In the genomic region with DNA sequence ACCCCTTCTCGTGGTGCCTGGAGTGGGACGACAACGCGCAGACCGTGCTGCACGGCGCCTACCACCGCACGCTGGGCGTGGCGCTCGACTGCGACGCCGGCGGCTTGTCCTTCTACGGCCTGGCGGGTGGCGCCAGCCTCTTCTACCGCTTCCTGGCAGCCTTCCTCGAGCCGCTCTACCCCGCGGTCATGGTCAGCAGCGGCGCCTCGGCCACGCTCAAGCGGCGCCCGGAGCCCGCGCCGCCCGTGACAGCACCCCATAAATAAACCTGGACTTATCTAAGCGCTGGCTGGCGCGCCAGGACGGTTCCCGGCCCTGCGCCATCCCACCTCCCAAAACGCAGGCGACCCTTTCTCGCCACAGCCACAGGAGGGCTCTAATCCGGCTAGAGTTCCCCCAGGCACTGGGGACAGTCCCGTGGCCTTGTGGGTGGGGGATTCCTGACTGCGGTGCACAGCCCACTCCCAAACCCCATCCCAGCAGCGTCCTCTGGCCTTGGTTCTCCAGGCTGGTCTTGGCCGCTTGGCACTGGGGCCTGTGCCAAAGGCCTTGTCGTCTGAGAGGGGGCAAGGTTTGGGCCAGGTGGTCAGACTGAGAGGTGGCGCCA, we compare ENCODE assay signal across 6 cellular contexts. TPM values are rescaled to one million over a fixed set of nuclear protein-coding genes. Genes with fewer than 3 reads are reported as not detected.
DNase-seq lines count a peak whose midpoint lies in the region; ATAC-seq and TF ChIP-seq lines count a peak whose summit lies in the region.

No MANE protein-coding gene starts in this region.

- no peaks in the 10 kb centered on the region for H3K36me3 ChIP-seq in Panc1 (ENCODE audit: control insufficient read depth, insufficient read depth, low read length)
- H3K36me3 ChIP-seq in psoas muscle (ENCODE audit: insufficient read depth in 1 of 2, low read depth in 1 of 2): no peaks in the 10 kb centered on the region

- 8 to 17% (median 9%) methylated on average over 32 to 51 of the region's 51 CpGs for WGBS in psoas muscle, 3 donors

- no TSS peak for BruUV-seq in Panc1 (replicated peaks; lab: Mats Ljungman, UMichigan)

- H3K9me3 ChIP-seq in Panc1 (ENCODE audit: control insufficient read depth, insufficient read depth, low read depth, low read length) (no peaks in the 10 kb centered on the region), psoas muscle (no peaks in the 10 kb centered on the region)

- DNase-seq in GM13977 (ENCODE audit: low spot score) (peak; percentile 83), Panc1 (ENCODE audit: low read depth, low spot score) (no peak), dorsolateral prefrontal cortex (peak; percentile 42 to 79 (median 62)), psoas muscle (peak; percentile 73 to 85), NCI-H1694 (lab: John Stamatoyannopoulos, UW) (no peak)

- H3K27ac ChIP-seq in Panc1 (ENCODE audit: low read length) (peak overlapping the region; percentile 49), dorsolateral prefrontal cortex (peak overlapping the region in 58 of 59 donors; percentile 23 to 92 (median 75)), psoas muscle (peak overlapping the region; percentile 82)

- in situ Hi-C loops in GM13977 (cut with MboI; ENCODE audit: low pct_unique_long_range_greater_than_20kb, low sequenced_read_pairs, unreplicated experiment): no loop called here
- in situ Hi-C loops in Panc1 (cut with HindIII; ENCODE audit: low pct_unique_long_range_greater_than_20kb, low sequenced_read_pairs): no loop called here

- H3K4me3 ChIP-seq in Panc1 (ENCODE audit: low read depth in 2 of 2, low read length in 2 of 2) (no peak overlapping the region), dorsolateral prefrontal cortex (peak overlapping the region; percentile 44 to 79 (median 64)), psoas muscle (peak overlapping the region; percentile 68)

- POLR2A ChIA-PET in Panc1 (lab: Charles Lee): no interaction called here

- TF ChIP-seq CTCF in GM13977 (IDR thresholded peaks at IDR 0.05; ENCODE audit: extremely low read depth, insufficient read depth, missing control alignments): peak; percentile 57
- no peak for TF ChIP-seq CTCF in Panc1 (IDR thresholded peaks at IDR 0.05)
- TF ChIP-seq CTCF in dorsolateral prefrontal cortex (IDR thresholded peaks at IDR 0.05 in 54 of 56, conservative IDR thresholded peaks at IDR 0.05 in 2 of 56; ENCODE audit: low read depth in 1 of 56, partially characterized antibody in 56 of 56): peak in 42 of 56 donors; percentile 10 to 64 (median 30)
- TF ChIP-seq CTCF in psoas muscle (IDR thresholded peaks at IDR 0.05): no peak

- H3K27me3 ChIP-seq in Panc1 (ENCODE audit: control insufficient read depth, insufficient read depth, low read length) (no peaks in the 10 kb centered on the region), dorsolateral prefrontal cortex (no peaks in the 10 kb centered on the region), psoas muscle (ENCODE audit: insufficient read depth in 3 of 3, low read length in 2 of 3) (no peaks in the 10 kb centered on the region)

- CTCF ChIA-PET in Panc1 (lab: Charles Lee): no interaction called here

- intact Hi-C loops in Panc1 (cut with micrococcal nuclease; ENCODE audit: unreplicated experiment) (no loop called here), dorsolateral prefrontal cortex (cut with DNase I) (no loop called here), psoas muscle (cut with DNase I) (no loop called here)

- no peak for ATAC-seq in Panc1
- ATAC-seq in psoas muscle: peak; percentile 80 to 91 (median 86)
- no peak for ATAC-seq in HG03025 (IDR thresholded peaks at IDR 0.05; ENCODE audit: low FRiP score, unreplicated experiment)

- peaks cover 16% of the 10 kb centered on the region for H3K4me1 ChIP-seq in Panc1 (ENCODE audit: control insufficient read depth, insufficient read depth, low read length)
- peaks cover 18% of the 10 kb centered on the region for H3K4me1 ChIP-seq in psoas muscle

RNA-seq across cellular contexts. Expression of a gene that starts 10.2 kb away (rescaled TPM):
- total RNA-seq in Panc1 (2021; ENCODE audit: unreplicated experiment): 46.6 TPM
- polyA plus RNA-seq in Panc1 (2012; ENCODE audit: insufficient read length): 70.7 TPM
- 1 to 10 TPM in 55 of 120 experiments, under 1 TPM in 57, not detected in 8; 0.33 to 3.1 (median 0.98) TPM for total RNA-seq in dorsolateral prefrontal cortex
- 10 to 100 TPM in 1 of 4 donors, 1 to 10 TPM in 3; 5.6 to 10.7 (median 8.1) TPM for total RNA-seq in psoas muscle
- 1 to 10 TPM; 1.2 to 4.5 (median 3.8) TPM for polyA plus RNA-seq in psoas muscle

RNA-seq across cellular contexts. Expression of a gene that starts 30.6 kb away (rescaled TPM):
- total RNA-seq in Panc1 (2021; ENCODE audit: unreplicated experiment) (34.9 TPM), dorsolateral prefrontal cortex (100 to 1,000 TPM in 7 of 120 experiments, 10 to 100 TPM in 113; 52.5 to 122 (median 79.8) TPM), psoas muscle (10 to 100 TPM; 29.2 to 38.7 (median 35.2) TPM)
- 29.9 TPM for polyA plus RNA-seq in Panc1 (2012; ENCODE audit: insufficient read length)
- polyA plus RNA-seq in psoas muscle: 10 to 100 TPM; 26.9 to 71.2 (median 29.7) TPM

RNA-seq across cellular contexts. Expression of a gene that starts 30.8 kb away (rescaled TPM):
- total RNA-seq in Panc1 (2021; ENCODE audit: unreplicated experiment) (413 TPM), dorsolateral prefrontal cortex (100 to 1,000 TPM; 142 to 353 (median 254) TPM), psoas muscle (100 to 1,000 TPM; 409 to 577 (median 500) TPM)
- polyA plus RNA-seq in Panc1 (2012; ENCODE audit: insufficient read length): 260 TPM
- polyA plus RNA-seq in psoas muscle: 100 to 1,000 TPM; 619 to 931 (median 653) TPM

RNA-seq across cellular contexts. Expression of a gene that starts 32.2 kb away (rescaled TPM):
- total RNA-seq in Panc1 (2021; ENCODE audit: unreplicated experiment) (48.7 TPM), dorsolateral prefrontal cortex (10 to 100 TPM in 86 of 120 experiments, 1 to 10 TPM in 34; 7.0 to 16.8 (median 11.3) TPM), psoas muscle (1 to 10 TPM; 2.7 to 7.0 (median 3.6) TPM)
- polyA plus RNA-seq in Panc1 (2012; ENCODE audit: insufficient read length): 74.7 TPM
- 1 to 10 TPM; 3.3 to 6.4 (median 4.9) TPM for polyA plus RNA-seq in psoas muscle

RNA-seq across cellular contexts. Expression of a gene that starts 53.9 kb away (rescaled TPM):
- total RNA-seq in Panc1 (2021; ENCODE audit: unreplicated experiment): 63.4 TPM
- polyA plus RNA-seq in Panc1 (2012; ENCODE audit: insufficient read length): 82.5 TPM
- 10 to 100 TPM in 118 of 120 experiments, 1 to 10 TPM in 2; 7.5 to 35.9 (median 18.9) TPM for total RNA-seq in dorsolateral prefrontal cortex
- total RNA-seq in psoas muscle: 10 to 100 TPM; 16.4 to 44.2 (median 29.4) TPM
- polyA plus RNA-seq in psoas muscle: 10 to 100 TPM; 19.7 to 84.0 (median 56.3) TPM

Comparison
In these comparisons a context has a peak if more than half of its experiments do, and no peak if none do; other contexts are left out.
1. DNase-seq: peak in GM13977 (single experiment), dorsolateral prefrontal cortex (10 of 10) and psoas muscle (2 of 2); none in Panc1 (single experiment) and NCI-H1694 (single experiment).
2. CTCF ChIP-seq: peak in GM13977 (single experiment) and dorsolateral prefrontal cortex (42 of 56); none in Panc1 (single experiment) and psoas muscle (single experiment).
3. ATAC-seq: peak in psoas muscle (4 of 4); none in Panc1 (single experiment) and HG03025 (single experiment).
4. H3K4me3 ChIP-seq: peak in dorsolateral prefrontal cortex (59 of 59) and psoas muscle (single experiment); none in Panc1 (0 of 2).
5. Peak in every context shown above with its lines, with median percentiles within 50 percentile points of each other: H3K27ac ChIP-seq.